In genomic region chr14:38724621-38725020, GRCh38 we compare ENCODE assay signal across 27 cellular contexts.
"Had no signal": no experiment of that assay in that cellular context is flagged by ENCODE, and none has a peak within 500 bp of the region (broad histone marks: within the 10 kb centered on the region; RNA-seq: fewer than 3 reads in every experiment).

No MANE protein-coding gene starts in this region.

- H3K4me3 Mint-ChIP-seq: activated CD4-positive, alpha-beta memory T cell treated with anti-CD3 and anti-CD28 coated beads, Interleukin-2, amount 10 ng/mL, durations not matched to agents 7 days and 5 days; activated CD4-positive, alpha-beta T cell treated with anti-CD3 and anti-CD28 coated beads, Interleukin-2, amount 10 ng/mL, durations not matched to agents 7 days and 5 days; activated naive CD8-positive, alpha-beta T cell; activated T-cell treated with anti-CD3 and anti-CD28 coated beads, Interleukin-2, amount 50 U/mL, for 4 hours; activated T-helper 17 cell treated with anti-CD3 and anti-CD28 coated beads, Interleukin-2, amount 50 U/mL, for 72 hours; central memory CD8-positive, alpha-beta T cell; effector memory CD8-positive, alpha-beta T cell had no signal

- H3K27me3 Mint-ChIP-seq: activated CD4-positive, alpha-beta memory T cell treated with anti-CD3 and anti-CD28 coated beads, Interleukin-2, amount 10 ng/mL, durations not matched to agents 7 days and 5 days; activated naive CD8-positive, alpha-beta T cell; activated T-helper 17 cell treated with anti-CD3 and anti-CD28 coated beads, Interleukin-2, amount 50 U/mL, for 72 hours; central memory CD8-positive, alpha-beta T cell; effector memory CD8-positive, alpha-beta T cell had no signal

- H3K4me1 Mint-ChIP-seq: activated CD4-positive, alpha-beta memory T cell treated with anti-CD3 and anti-CD28 coated beads, Interleukin-2, amount 10 ng/mL, durations not matched to agents 7 days and 5 days; activated CD4-positive, alpha-beta T cell treated with anti-CD3 and anti-CD28 coated beads, Interleukin-2, amount 10 ng/mL, durations not matched to agents 7 days and 5 days; activated T-helper 17 cell treated with anti-CD3 and anti-CD28 coated beads, Interleukin-2, amount 50 U/mL, for 72 hours; central memory CD8-positive, alpha-beta T cell had no signal

- H3K27ac Mint-ChIP-seq: activated CD4-positive, alpha-beta memory T cell treated with anti-CD3 and anti-CD28 coated beads, Interleukin-2, amount 10 ng/mL, durations not matched to agents 7 days and 5 days; activated CD4-positive, alpha-beta T cell treated with anti-CD3 and anti-CD28 coated beads, Interleukin-2, amount 10 ng/mL, durations not matched to agents 7 days and 5 days; activated naive CD8-positive, alpha-beta T cell; activated T-helper 17 cell treated with anti-CD3 and anti-CD28 coated beads, Interleukin-2, amount 50 U/mL, for 72 hours; effector memory CD8-positive, alpha-beta T cell had no signal

- H3K27me3 ChIP-seq: brain microvascular endothelial cell, esophagus muscularis mucosa, foreskin keratinocyte, gastrocnemius medialis had no signal

- H3K27ac ChIP-seq: brain microvascular endothelial cell, foreskin keratinocyte, gastrocnemius medialis had no signal

- H3K36me3 ChIP-seq: brain microvascular endothelial cell, esophagus muscularis mucosa, gastrocnemius medialis had no signal

- H3K9me3 Mint-ChIP-seq: activated CD4-positive, alpha-beta memory T cell treated with anti-CD3 and anti-CD28 coated beads, Interleukin-2, amount 10 ng/mL, durations not matched to agents 7 days and 5 days; activated CD4-positive, alpha-beta T cell treated with anti-CD3 and anti-CD28 coated beads, Interleukin-2, amount 10 ng/mL, durations not matched to agents 7 days and 5 days; activated T-cell treated with anti-CD3 and anti-CD28 coated beads, Interleukin-2, amount 50 U/mL, for 4 hours; activated T-helper 17 cell treated with anti-CD3 and anti-CD28 coated beads, Interleukin-2, amount 50 U/mL, for 72 hours; central memory CD8-positive, alpha-beta T cell; effector memory CD8-positive, alpha-beta T cell had no signal

- H3K4me1 ChIP-seq: foreskin keratinocyte, gastrocnemius medialis had no signal

- ATAC-seq: activated T-cell treated with anti-CD3 and anti-CD28 coated beads, Interleukin-2, amount 50 U/mL, for 4 hours; activated T-helper 17 cell treated with anti-CD3 and anti-CD28 coated beads, Interleukin-2, amount 50 U/mL, for 72 hours; effector memory CD8-positive, alpha-beta T cell; foreskin keratinocyte; gastrocnemius medialis had no signal

- H3K9me3 ChIP-seq: esophagus muscularis mucosa, gastrocnemius medialis had no signal

- H3K36me3 Mint-ChIP-seq: activated naive CD8-positive, alpha-beta T cell had no signal

- H3K4me3 ChIP-seq: esophagus muscularis mucosa, gastrocnemius medialis had no signal

- DNase-seq: activated CD4-positive, alpha-beta memory T cell treated with anti-CD3 and anti-CD28 coated beads, Interleukin-2, amount 10 ng/mL, durations not matched to agents 7 days and 5 days; activated CD4-positive, alpha-beta T cell treated with anti-CD3 and anti-CD28 coated beads for 1 hour; activated CD4-positive, alpha-beta T cell treated with anti-CD3 and anti-CD28 coated beads for 4 hours; activated CD4-positive, alpha-beta T cell treated with anti-CD3 and anti-CD28 coated beads, Interleukin-2, amount 10 ng/mL, durations not matched to agents 7 days and 5 days; activated CD4-positive, alpha-beta T cell treated with anti-CD3 and anti-CD28 coated beads, Interleukin-2, amount 50 U/mL, for 4 hours; activated effector memory CD4-positive, alpha-beta T cell treated with Interleukin-2 at 50 U/mL for 16 hours; activated gamma-delta T cell treated with Interleukin-2 at 50 U/mL for 16 hours; activated naive CD4-positive, alpha-beta T cell treated with anti-CD3 and anti-CD28 coated beads, Interleukin-2, amount 50 U/mL, for 16 hours; activated naive CD4-positive, alpha-beta T cell treated with Interleukin-2 at 50 U/mL for 16 hours; activated T-cell treated with anti-CD3 and anti-CD28 coated beads, Interleukin-2, amount 50 U/mL, for 4 hours; amniotic stem cell; anterior cingulate cortex; brain microvascular endothelial cell; cortex of kidney; dermis blood vessel endothelial cell; effector CD4-positive, alpha-beta T cell; effector memory CD8-positive, alpha-beta T cell; erythroblast; foreskin keratinocyte; gastrocnemius medialis; T-helper 2 cell had no signal

- FAIRE-seq: astrocyte, bronchial epithelial cell had no signal
